13 cellular contexts compared by ENCODE assay signal in the genomic region with DNA sequence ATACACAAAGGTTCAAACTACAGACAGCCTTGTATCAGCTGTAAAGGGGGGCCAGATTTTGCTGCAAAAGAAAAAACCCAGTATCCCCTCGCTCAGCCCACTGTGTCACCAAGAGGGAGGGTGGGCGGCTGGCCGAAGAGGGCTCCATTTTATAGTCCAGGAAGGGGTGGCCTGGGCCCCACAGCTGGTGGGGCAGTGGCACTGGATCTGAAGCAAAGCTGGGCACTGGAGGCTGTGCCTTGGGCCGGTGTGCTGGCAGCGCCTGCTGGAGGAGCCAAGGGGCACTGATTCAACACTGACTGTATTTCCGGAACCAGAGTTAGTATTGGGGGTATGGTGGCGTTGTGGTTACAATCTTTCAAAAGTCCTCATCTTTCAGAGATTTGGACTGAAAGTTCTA. TPM values are rescaled to one million over a fixed set of nuclear protein-coding genes. Genes with fewer than 3 reads are reported as not detected.
DNase-seq lines count a peak whose midpoint lies in the region; ATAC-seq and TF ChIP-seq lines count a peak whose summit lies in the region.
"Had no signal": no experiment of that assay in that cellular context is flagged by ENCODE, and none has a peak within 500 bp of the region (broad histone marks: within the 10 kb centered on the region; RNA-seq: fewer than 3 reads in every experiment).

No MANE protein-coding gene starts in this region.

- H3K27ac Mint-ChIP-seq in glutamatergic neuron (ENCODE audit: unreplicated experiment) = peak overlapping the region; percentile 62
- peak overlapping the region; percentile 32 for H3K27ac Mint-ChIP-seq in stimulated activated effector memory CD8-positive, alpha-beta T cell treated with anti-CD3 and anti-CD28 coated beads, Interleukin-12 subunit alpha, Interleukin-12 subunit beta, amount 100 ng/mL, for 72 hours

- no peaks in the 10 kb centered on the region for H3K36me3 Mint-ChIP-seq in glutamatergic neuron (ENCODE audit: unreplicated experiment)
- no peaks in the 10 kb centered on the region for H3K36me3 Mint-ChIP-seq in stimulated activated effector memory CD8-positive, alpha-beta T cell treated with anti-CD3 and anti-CD28 coated beads, Interleukin-12 subunit alpha, Interleukin-12 subunit beta, amount 100 ng/mL, for 72 hours

- DNase-seq in activated CD4-positive, CD25-positive, alpha-beta regulatory T cell treated with anti-CD3 and anti-CD28 coated beads, Interleukin-2, amount 50 U/mL, for 72 hours = peak; percentile 14
- no peak for DNase-seq in activated CD4-positive, CD25-positive, alpha-beta regulatory T cell (lab: John Stamatoyannopoulos, UW)
- DNase-seq in RPMI7951 (ENCODE audit: low read depth) (peak; percentile 10), glutamatergic neuron (peak; percentile 13), SK-N-DZ (ENCODE audit: low spot score) (no peak), NCI-H510A treated with DMSO at 0.1 percent for 48 hours (lab: John Stamatoyannopoulos, UW) (no peak)
- no peak for DNase-seq in stimulated activated effector memory CD8-positive, alpha-beta T cell treated with anti-CD3 and anti-CD28 coated beads, Interleukin-12 subunit alpha, Interleukin-12 subunit beta, amount 100 ng/mL, for 72 hours (ENCODE audit: low spot score in 2 of 2)
- DNase-seq: activated CD4-positive, alpha-beta T cell treated with anti-CD3 and anti-CD28 coated beads, Interleukin-2, amount 50 U/mL, for 1 hour; activated naive CD4-positive, alpha-beta T cell; DMS79 had no signal

- TF ChIP-seq CTCF in glutamatergic neuron (IDR thresholded peaks at IDR 0.05; ENCODE audit: partially characterized antibody, unreplicated experiment) = no peak

- H3K4me3 Mint-ChIP-seq in glutamatergic neuron (ENCODE audit: unreplicated experiment) = peak overlapping the region; percentile 49
- no peak overlapping the region for H3K4me3 Mint-ChIP-seq in stimulated activated effector memory CD8-positive, alpha-beta T cell treated with anti-CD3 and anti-CD28 coated beads, Interleukin-12 subunit alpha, Interleukin-12 subunit beta, amount 100 ng/mL, for 72 hours

- no peak for ATAC-seq in stimulated activated effector memory CD8-positive, alpha-beta T cell treated with anti-CD3 and anti-CD28 coated beads, Interleukin-12 subunit alpha, Interleukin-12 subunit beta, amount 100 ng/mL, for 72 hours
- ATAC-seq in GM21360 (IDR thresholded peaks at IDR 0.05; ENCODE audit: unreplicated experiment) = no peak
- ATAC-seq: lower lobe of right lung, pancreas had no signal

- H3K27me3 Mint-ChIP-seq in glutamatergic neuron (ENCODE audit: unreplicated experiment) = peaks cover 11% of the 10 kb centered on the region

- peaks cover 46% of the 10 kb centered on the region for H3K4me1 Mint-ChIP-seq in glutamatergic neuron (ENCODE audit: low read depth, unreplicated experiment)
- peaks cover 69% of the 10 kb centered on the region for H3K4me1 Mint-ChIP-seq in stimulated activated effector memory CD8-positive, alpha-beta T cell treated with anti-CD3 and anti-CD28 coated beads, Interleukin-12 subunit alpha, Interleukin-12 subunit beta, amount 100 ng/mL, for 72 hours

- peaks cover 1% of the 10 kb centered on the region for H3K9me3 Mint-ChIP-seq in glutamatergic neuron (ENCODE audit: unreplicated experiment)
- H3K9me3 Mint-ChIP-seq in stimulated activated effector memory CD8-positive, alpha-beta T cell treated with anti-CD3 and anti-CD28 coated beads, Interleukin-12 subunit alpha, Interleukin-12 subunit beta, amount 100 ng/mL, for 72 hours = no peaks in the 10 kb centered on the region

RNA-seq across cellular contexts. Expression of a gene that starts 9.1 kb away (rescaled TPM):
- total RNA-seq in RPMI7951 (2014; rRNA removed; shearing (Covaris generic)) = 1.6 and 2.2 TPM in 2 replicates
- 128 TPM for total RNA-seq in glutamatergic neuron (ENCODE audit: unreplicated experiment)
- 9.0 and 11.5 TPM in 2 replicates for polyA plus RNA-seq in SK-N-DZ (2014; cell fraction: cytosol; rRNA removed)
- polyA plus RNA-seq in SK-N-DZ (2014; cell fraction: nucleus; rRNA removed) = 11.4 and 27.5 TPM in 2 replicates

RNA-seq across cellular contexts. Expression of a gene that starts 33.4 kb away (rescaled TPM):
- 16.4 and 16.7 TPM in 2 replicates for total RNA-seq in RPMI7951 (2014; rRNA removed; shearing (Covaris generic))
- 31.6 TPM for total RNA-seq in glutamatergic neuron (ENCODE audit: unreplicated experiment)
- polyA plus RNA-seq in SK-N-DZ (2014; cell fraction: cytosol; rRNA removed) = 14.3 and 16.5 TPM in 2 replicates
- polyA plus RNA-seq in SK-N-DZ (2014; cell fraction: nucleus; rRNA removed) = 8.1 and 14.4 TPM in 2 replicates

Comparison
In these comparisons a context has a peak if more than half of its experiments do, and no peak if none do; other contexts are left out.
1. DNase-seq: peak in activated CD4-positive, CD25-positive, alpha-beta regulatory T cell treated with anti-CD3 and anti-CD28 coated beads, Interleukin-2, amount 50 U/mL, for 72 hours (single experiment), RPMI7951 (single experiment) and glutamatergic neuron (single experiment); none in activated CD4-positive, CD25-positive, alpha-beta regulatory T cell (0 of 4), stimulated activated effector memory CD8-positive, alpha-beta T cell treated with anti-CD3 and anti-CD28 coated beads, Interleukin-12 subunit alpha, Interleukin-12 subunit beta, amount 100 ng/mL, for 72 hours (0 of 2), SK-N-DZ (single experiment) and NCI-H510A treated with DMSO at 0.1 percent for 48 hours (single experiment).
2. RNA of a gene that starts 9.1 kb away (total RNA-seq): 128 TPM in glutamatergic neuron (single experiment); 1.6 to 2.2 TPM in RPMI7951; every median in the first group is over 10 times any median in the second.